8 cellular contexts compared by ENCODE assay signal in the genomic region with DNA sequence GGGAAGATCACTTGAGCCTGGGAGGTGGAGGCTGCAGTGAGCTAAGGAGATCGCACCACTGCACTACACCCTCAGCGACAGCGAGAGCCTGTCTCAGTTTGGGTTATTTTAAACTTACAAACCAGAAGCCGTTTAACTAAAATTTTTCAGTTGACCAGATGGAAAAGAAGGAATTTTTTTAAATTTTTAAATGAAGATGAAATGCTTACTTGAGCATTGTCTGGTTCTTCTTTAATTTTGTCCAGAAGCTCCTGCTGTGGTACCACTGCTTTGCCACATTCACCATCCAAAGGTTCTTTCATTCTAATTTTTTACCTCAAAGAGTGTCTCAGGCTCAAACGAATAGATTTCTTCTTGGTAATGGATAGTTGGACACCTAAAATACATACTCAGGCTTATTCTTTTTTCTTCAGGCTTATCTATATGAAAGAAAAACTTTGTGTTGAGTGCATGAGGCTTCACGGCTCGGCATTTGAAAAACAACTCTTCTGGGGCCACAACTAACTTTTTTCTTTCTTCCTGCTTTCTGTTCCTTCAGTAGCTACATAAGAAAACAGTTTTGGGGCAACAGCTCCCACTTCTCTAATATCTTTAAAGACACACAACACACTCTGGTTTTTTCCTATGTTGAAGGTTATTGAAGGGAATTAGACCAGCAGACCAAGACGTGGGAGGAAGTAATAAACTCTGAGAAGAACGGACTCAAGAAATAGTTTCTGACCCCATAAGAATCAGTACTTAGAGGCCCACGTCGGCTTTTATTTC. TPM values are rescaled to one million over a fixed set of nuclear protein-coding genes. Genes with fewer than 3 reads are reported as not detected.
DNase-seq lines count a peak whose midpoint lies in the region; ATAC-seq and TF ChIP-seq lines count a peak whose summit lies in the region.

No MANE protein-coding gene starts in this region.

- TF ChIP-seq POLR2A in heart left ventricle (IDR thresholded peaks at IDR 0.05): no peak

- peak overlapping the region; percentile 60 to 95 (median 73) for H3K4me3 ChIP-seq in heart left ventricle
- peak overlapping the region; percentile 79 for H3K4me3 ChIP-seq in iPS-18a (ENCODE audit: low read length)

- peak overlapping the region; percentile 96 for H3K27ac Mint-ChIP-seq in activated T-helper 17 cell treated with anti-CD3 and anti-CD28 coated beads, Interleukin-2, amount 50 U/mL, for 72 hours
- H3K27ac Mint-ChIP-seq in stimulated activated naive B cell treated with anti-CD40 and anti-IgM and Interleukin-4, amounts not matched to agents 10 μg/mL and 1 μg/mL and 100 μg/mL, for 72 hours: peak overlapping the region; percentile 99

- H3K27me3 Mint-ChIP-seq in activated T-helper 17 cell treated with anti-CD3 and anti-CD28 coated beads, Interleukin-2, amount 50 U/mL, for 72 hours: no peaks in the 10 kb centered on the region
- no peaks in the 10 kb centered on the region for H3K27me3 Mint-ChIP-seq in stimulated activated naive B cell treated with anti-CD40 and anti-IgM and Interleukin-4, amounts not matched to agents 10 μg/mL and 1 μg/mL and 100 μg/mL, for 72 hours

- H3K9me3 Mint-ChIP-seq in activated T-helper 17 cell treated with anti-CD3 and anti-CD28 coated beads, Interleukin-2, amount 50 U/mL, for 72 hours: peaks cover 3% of the 10 kb centered on the region
- H3K9me3 Mint-ChIP-seq in stimulated activated naive B cell treated with anti-CD40 and anti-IgM and Interleukin-4, amounts not matched to agents 10 μg/mL and 1 μg/mL and 100 μg/mL, for 72 hours: peaks cover 0 to 3% of the 10 kb centered on the region in 2 donors

- WGBS in heart left ventricle, 4 donors: 47 to 50% (median 49%) methylated on average over 11 of the region's 11 CpGs

- H3K27ac ChIP-seq in heart left ventricle (peak overlapping the region; percentile 81 to 96 (median 93)), iPS-18a (ENCODE audit: low read length) (no peak overlapping the region)

- DNase-seq in heart left ventricle (no peak), cardiac septum (ENCODE audit: low spot score) (no peak), RKO (ENCODE audit: low spot score) (no peak), posterior cingulate gyrus (no peak)
- no peak for DNase-seq in stimulated activated naive B cell treated with anti-CD40 and anti-IgM and Interleukin-4, amounts not matched to agents 10 μg/mL and 1 μg/mL and 100 μg/mL, for 72 hours

- peaks cover 10% of the 10 kb centered on the region for H3K4me1 Mint-ChIP-seq in activated T-helper 17 cell treated with anti-CD3 and anti-CD28 coated beads, Interleukin-2, amount 50 U/mL, for 72 hours
- peaks cover 17 to 39% of the 10 kb centered on the region in 2 donors for H3K4me1 Mint-ChIP-seq in stimulated activated naive B cell treated with anti-CD40 and anti-IgM and Interleukin-4, amounts not matched to agents 10 μg/mL and 1 μg/mL and 100 μg/mL, for 72 hours

- H3K9ac ChIP-seq in iPS-18a (ENCODE audit: low read length): peak overlapping the region; percentile 78

- peak in 1 of 4 donors; percentile 2 for ATAC-seq in heart left ventricle
- no peak for ATAC-seq in activated T-helper 17 cell treated with anti-CD3 and anti-CD28 coated beads, Interleukin-2, amount 50 U/mL, for 72 hours (replicated peaks)
- ATAC-seq in stimulated activated naive B cell treated with anti-CD40 and anti-IgM and Interleukin-4, amounts not matched to agents 10 μg/mL and 1 μg/mL and 100 μg/mL, for 72 hours (replicated peaks): peak; percentile 19 to 42
- ATAC-seq in HG03378 (IDR thresholded peaks at IDR 0.05; ENCODE audit: unreplicated experiment): no peak

- H3K27me3 ChIP-seq in heart left ventricle: no peaks in the 10 kb centered on the region
- H3K27me3 ChIP-seq in iPS-18a (ENCODE audit: control insufficient read depth, insufficient read depth, low read length): no peaks in the 10 kb centered on the region

- no peak for TF ChIP-seq CTCF in heart left ventricle (IDR thresholded peaks at IDR 0.05)

- H3K36me3 Mint-ChIP-seq in activated T-helper 17 cell treated with anti-CD3 and anti-CD28 coated beads, Interleukin-2, amount 50 U/mL, for 72 hours (ENCODE audit: low read depth): peaks cover 38% of the 10 kb centered on the region
- H3K36me3 Mint-ChIP-seq in stimulated activated naive B cell treated with anti-CD40 and anti-IgM and Interleukin-4, amounts not matched to agents 10 μg/mL and 1 μg/mL and 100 μg/mL, for 72 hours: peaks cover 23 to 37% of the 10 kb centered on the region in 2 donors

- intact Hi-C loops in heart left ventricle (cut with DNase I): loop anchor here in 4 of 10 donors (1.0 to 10.0 kb wide), 6 partner anchors 47 to 264 kb away; partner anchors contain the start of genes SFPQ (in 2 of the 4) and ZMYM1 (in 2 of the 4)
- intact Hi-C loops in cardiac septum (cut with DNase I): loop anchor here (2.0 kb wide), 1 partner anchor 162 kb away; the partner anchor contains the start of gene SFPQ
- intact Hi-C loops in posterior cingulate gyrus (cut with DNase I): loop anchor here (5.0 to 10.0 kb wide), 2 partner anchors 162 to 176 kb away; partner anchors contain the start of genes SFPQ and SMIM12

- H3K9me3 ChIP-seq in heart left ventricle (peaks cover 0 to 19% (median 9%) of the 10 kb centered on the region in 12 donors), iPS-18a (ENCODE audit: control insufficient read depth, low read depth, low read length) (peaks cover 4% of the 10 kb centered on the region)

- H3K4me3 Mint-ChIP-seq in activated T-helper 17 cell treated with anti-CD3 and anti-CD28 coated beads, Interleukin-2, amount 50 U/mL, for 72 hours: peak overlapping the region; percentile 90
- H3K4me3 Mint-ChIP-seq in stimulated activated naive B cell treated with anti-CD40 and anti-IgM and Interleukin-4, amounts not matched to agents 10 μg/mL and 1 μg/mL and 100 μg/mL, for 72 hours: peak overlapping the region; percentile 100

- H3K4me1 ChIP-seq in heart left ventricle: peaks cover 0 to 28% (median 16%) of the 10 kb centered on the region in 12 donors
- peaks cover 4% of the 10 kb centered on the region for H3K4me1 ChIP-seq in iPS-18a (ENCODE audit: control insufficient read depth, low read depth, low read length)

- peaks cover 0 to 19% (median 11%) of the 10 kb centered on the region in 9 donors for H3K36me3 ChIP-seq in heart left ventricle
- peaks cover 5% of the 10 kb centered on the region for H3K36me3 ChIP-seq in iPS-18a (ENCODE audit: control insufficient read depth, low read depth, low read length)

RNA-seq across cellular contexts. Expression of gene ZMYM6, which starts 1.2 kb away (rescaled TPM):
- total RNA-seq in heart left ventricle: 10 to 100 TPM in 7 of 9 donors, 1 to 10 TPM in 2; 6.1 to 19.7 (median 14.5) TPM
- 10 to 100 TPM in 1 of 2 donors, 1 to 10 TPM in 1; 9.1 to 11.3 TPM for polyA plus RNA-seq in heart left ventricle
- 17.5 TPM for total RNA-seq in cardiac septum
- total RNA-seq in activated T-helper 17 cell treated with anti-CD3 and anti-CD28 coated beads, Interleukin-2, amount 50 U/mL, for 72 hours: 10 to 100 TPM; 14.4 to 24.8 TPM

RNA-seq across cellular contexts. Expression of gene TMEM35B, which starts 45.4 kb away (rescaled TPM):
- total RNA-seq in heart left ventricle: 10 to 100 TPM in 4 of 9 donors, 1 to 10 TPM in 5; 4.0 to 19.9 (median 8.6) TPM
- polyA plus RNA-seq in heart left ventricle: 10 to 100 TPM; 12.3 to 19.5 TPM
- total RNA-seq in cardiac septum: 8.5 TPM
- 10 to 100 TPM; 13.1 to 17.3 TPM for total RNA-seq in activated T-helper 17 cell treated with anti-CD3 and anti-CD28 coated beads, Interleukin-2, amount 50 U/mL, for 72 hours

RNA-seq across cellular contexts. Expression of gene ZMYM1, which starts 48.7 kb away (rescaled TPM):
- total RNA-seq in heart left ventricle (1 to 10 TPM; 3.8 to 9.7 (median 7.4) TPM), cardiac septum (6.9 TPM)
- polyA plus RNA-seq in heart left ventricle: 1 to 10 TPM; 2.0 to 3.7 TPM
- total RNA-seq in activated T-helper 17 cell treated with anti-CD3 and anti-CD28 coated beads, Interleukin-2, amount 50 U/mL, for 72 hours: 1 to 10 TPM; 1.8 to 3.5 TPM

Comparison
In these comparisons a context has a peak if more than half of its experiments do, and no peak if none do; other contexts are left out.
1. ATAC-seq: peak in stimulated activated naive B cell treated with anti-CD40 and anti-IgM and Interleukin-4, amounts not matched to agents 10 μg/mL and 1 μg/mL and 100 μg/mL, for 72 hours (2 of 2); none in activated T-helper 17 cell treated with anti-CD3 and anti-CD28 coated beads, Interleukin-2, amount 50 U/mL, for 72 hours (single experiment) and HG03378 (single experiment).